ENCODE assay signal across 1 cellular context in genomic region chr13:73018336-73018735, GRCh38.
TF ChIP-seq lines count a peak whose summit lies in the region.

No MANE protein-coding gene starts in this region.

TF ChIP-seq in HepG2, 621 proteins besides CTCF, POLR2A, EP300 and RAD21 (continued from another document):
- TF ChIP-seq ATF7-NPFF (CRISPR knock-in tag; IDR thresholded peaks at IDR 0.05; ENCODE audit: low read depth), result no peak
- no peak for TF ChIP-seq REL (CRISPR knock-in tag; conservative IDR thresholded peaks at IDR 0.05)
- TF ChIP-seq ZNF589 (CRISPR knock-in tag; conservative IDR thresholded peaks at IDR 0.05), result no peak
- no peak for TF ChIP-seq RBAK (CRISPR knock-in tag; IDR thresholded peaks at IDR 0.05)
- TF ChIP-seq, protein P1, sequence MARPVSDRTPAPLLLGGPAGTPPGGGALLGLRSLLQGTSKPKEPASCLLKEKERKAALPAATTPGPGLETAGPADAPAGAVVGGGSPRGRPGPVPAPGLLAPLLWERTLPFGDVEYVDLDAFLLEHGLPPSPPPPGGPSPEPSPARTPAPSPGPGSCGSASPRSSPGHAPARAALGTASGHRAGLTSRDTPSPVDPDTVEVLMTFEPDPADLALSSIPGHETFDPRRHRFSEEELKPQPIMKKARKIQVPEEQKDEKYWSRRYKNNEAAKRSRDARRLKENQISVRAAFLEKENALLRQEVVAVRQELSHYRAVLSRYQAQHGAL (CRISPR knock-in tag; IDR thresholded peaks at IDR 0.05; ENCODE audit: not compliant biosample characterization), result no peak
- no peak for TF ChIP-seq RELA (CRISPR knock-in tag; IDR thresholded peaks at IDR 0.05)
